1 cellular context compared by ENCODE assay signal in the genomic region with DNA sequence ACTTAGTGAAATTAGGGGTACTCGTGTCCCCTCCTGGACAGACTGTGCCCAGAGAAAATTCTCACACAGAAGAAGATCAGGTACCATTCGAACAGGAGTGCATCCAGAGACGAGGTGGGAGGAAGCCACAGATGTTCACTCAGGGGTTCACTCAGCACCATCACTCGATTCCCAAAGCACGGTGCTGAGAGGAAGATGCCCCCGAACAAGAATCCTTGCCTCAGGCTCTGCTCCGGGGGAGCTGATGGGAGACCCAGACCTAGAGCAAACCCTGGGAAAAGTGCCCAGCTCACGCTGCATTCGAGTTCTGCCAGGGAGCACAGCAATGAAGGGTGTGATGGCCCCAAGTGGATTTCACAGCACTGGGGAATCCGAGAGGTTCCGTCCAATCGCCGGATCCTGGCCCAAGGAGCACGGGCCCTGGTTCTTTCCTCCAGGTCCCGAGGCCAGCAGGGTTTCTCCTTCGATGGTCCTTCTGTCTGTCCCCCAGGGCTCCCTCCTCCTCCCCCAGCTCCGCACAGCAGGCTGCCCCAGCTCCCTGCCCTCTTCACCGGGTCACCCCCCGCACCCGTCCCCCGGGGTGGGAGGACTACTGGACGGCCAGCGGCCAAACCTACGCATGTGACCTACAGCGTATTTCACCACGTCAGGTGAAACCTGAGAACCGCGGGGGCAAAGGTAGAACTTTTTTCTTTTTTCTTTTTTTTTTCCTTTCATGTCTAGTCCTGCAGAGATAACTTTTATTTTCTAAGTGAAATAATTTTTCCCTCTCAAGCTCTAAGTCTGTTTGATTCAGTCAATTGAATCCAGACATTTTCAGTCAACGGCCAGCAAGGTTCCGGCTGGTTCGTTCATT.
A peak's percentile ranks its signal among the peaks of the same experiment; 100 is the strongest.
TF ChIP-seq lines count a peak whose summit lies in the region.

No MANE protein-coding gene starts in this region.

TF ChIP-seq in HepG2, 621 proteins besides CTCF, POLR2A, EP300 and RAD21 (continues in another document):
- TF ChIP-seq ZGPAT (CRISPR knock-in tag; IDR thresholded peaks at IDR 0.05) (peak; percentile 42; the same call in 1 of the 2 replicates), ZBTB49 (CRISPR knock-in tag; IDR thresholded peaks at IDR 0.05; ENCODE audit: borderline replicate concordance) (no peak), ZFP36L1 (CRISPR knock-in tag; IDR thresholded peaks at IDR 0.05) (no peak), PRPF4 (IDR thresholded peaks at IDR 0.05; ENCODE audit: low read depth, low read length, poor library complexity, severe bottlenecking) (no peak), RARA (CRISPR knock-in tag; IDR thresholded peaks at IDR 0.05) (peak; percentile 76), ZNF678 (CRISPR knock-in tag; IDR thresholded peaks at IDR 0.05) (no peak), PHF20 (CRISPR knock-in tag; IDR thresholded peaks at IDR 0.05) (no peak), TCF7L2 (IDR thresholded peaks at IDR 0.05; ENCODE audit: low read depth, low read length) (no peak), STAT5B (CRISPR knock-in tag; IDR thresholded peaks at IDR 0.05) (no peak), KLF11 (CRISPR knock-in tag; IDR thresholded peaks at IDR 0.05) (no peak), ZFP36L2 (CRISPR knock-in tag; IDR thresholded peaks at IDR 0.05) (no peak), ETV6 (CRISPR knock-in tag; conservative IDR thresholded peaks at IDR 0.05) (no peak), ZNF253 (CRISPR knock-in tag; IDR thresholded peaks at IDR 0.05; ENCODE audit: borderline replicate concordance) (no peak), ZNF17 (CRISPR knock-in tag; IDR thresholded peaks at IDR 0.05) (no peak), ZNF781 (CRISPR knock-in tag; IDR thresholded peaks at IDR 0.05; ENCODE audit: borderline replicate concordance, not compliant biosample characterization) (no peak), GABPB1 (CRISPR knock-in tag; IDR thresholded peaks at IDR 0.05) (peak; percentile 42; the same call in 1 of the 2 replicates), PLRG1 (conservative IDR thresholded peaks at IDR 0.05) (no peak), SMAD9 (CRISPR knock-in tag; IDR thresholded peaks at IDR 0.05) (no peak), AGO2 (optimal IDR thresholded peaks at IDR 0.05; ENCODE audit: low read depth, low read length) (no peak), ZNF430 (CRISPR knock-in tag; IDR thresholded peaks at IDR 0.05) (no peak), KDM5B (CRISPR knock-in tag; IDR thresholded peaks at IDR 0.05; ENCODE audit: borderline replicate concordance) (no peak; the same call in 1 of the 2 replicates), ZNF770 (CRISPR knock-in tag; IDR thresholded peaks at IDR 0.05) (no peak)
- TF ChIP-seq, protein P1, sequence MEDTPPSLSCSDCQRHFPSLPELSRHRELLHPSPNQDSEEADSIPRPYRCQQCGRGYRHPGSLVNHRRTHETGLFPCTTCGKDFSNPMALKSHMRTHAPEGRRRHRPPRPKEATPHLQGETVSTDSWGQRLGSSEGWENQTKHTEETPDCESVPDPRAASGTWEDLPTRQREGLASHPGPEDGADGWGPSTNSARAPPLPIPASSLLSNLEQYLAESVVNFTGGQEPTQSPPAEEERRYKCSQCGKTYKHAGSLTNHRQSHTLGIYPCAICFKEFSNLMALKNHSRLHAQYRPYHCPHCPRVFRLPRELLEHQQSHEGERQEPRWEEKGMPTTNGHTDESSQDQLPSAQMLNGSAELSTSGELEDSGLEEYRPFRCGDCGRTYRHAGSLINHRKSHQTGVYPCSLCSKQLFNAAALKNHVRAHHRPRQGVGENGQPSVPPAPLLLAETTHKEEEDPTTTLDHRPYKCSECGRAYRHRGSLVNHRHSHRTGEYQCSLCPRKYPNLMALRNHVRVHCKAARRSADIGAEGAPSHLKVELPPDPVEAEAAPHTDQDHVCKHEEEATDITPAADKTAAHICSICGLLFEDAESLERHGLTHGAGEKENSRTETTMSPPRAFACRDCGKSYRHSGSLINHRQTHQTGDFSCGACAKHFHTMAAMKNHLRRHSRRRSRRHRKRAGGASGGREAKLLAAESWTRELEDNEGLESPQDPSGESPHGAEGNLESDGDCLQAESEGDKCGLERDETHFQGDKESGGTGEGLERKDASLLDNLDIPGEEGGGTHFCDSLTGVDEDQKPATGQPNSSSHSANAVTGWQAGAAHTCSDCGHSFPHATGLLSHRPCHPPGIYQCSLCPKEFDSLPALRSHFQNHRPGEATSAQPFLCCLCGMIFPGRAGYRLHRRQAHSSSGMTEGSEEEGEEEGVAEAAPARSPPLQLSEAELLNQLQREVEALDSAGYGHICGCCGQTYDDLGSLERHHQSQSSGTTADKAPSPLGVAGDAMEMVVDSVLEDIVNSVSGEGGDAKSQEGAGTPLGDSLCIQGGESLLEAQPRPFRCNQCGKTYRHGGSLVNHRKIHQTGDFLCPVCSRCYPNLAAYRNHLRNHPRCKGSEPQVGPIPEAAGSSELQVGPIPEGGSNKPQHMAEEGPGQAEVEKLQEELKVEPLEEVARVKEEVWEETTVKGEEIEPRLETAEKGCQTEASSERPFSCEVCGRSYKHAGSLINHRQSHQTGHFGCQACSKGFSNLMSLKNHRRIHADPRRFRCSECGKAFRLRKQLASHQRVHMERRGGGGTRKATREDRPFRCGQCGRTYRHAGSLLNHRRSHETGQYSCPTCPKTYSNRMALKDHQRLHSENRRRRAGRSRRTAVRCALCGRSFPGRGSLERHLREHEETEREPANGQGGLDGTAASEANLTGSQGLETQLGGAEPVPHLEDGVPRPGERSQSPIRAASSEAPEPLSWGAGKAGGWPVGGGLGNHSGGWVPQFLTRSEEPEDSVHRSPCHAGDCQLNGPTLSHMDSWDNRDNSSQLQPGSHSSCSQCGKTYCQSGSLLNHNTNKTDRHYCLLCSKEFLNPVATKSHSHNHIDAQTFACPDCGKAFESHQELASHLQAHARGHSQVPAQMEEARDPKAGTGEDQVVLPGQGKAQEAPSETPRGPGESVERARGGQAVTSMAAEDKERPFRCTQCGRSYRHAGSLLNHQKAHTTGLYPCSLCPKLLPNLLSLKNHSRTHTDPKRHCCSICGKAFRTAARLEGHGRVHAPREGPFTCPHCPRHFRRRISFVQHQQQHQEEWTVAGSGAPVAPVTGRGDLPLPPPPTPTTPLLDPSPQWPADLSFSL (CRISPR knock-in tag; IDR thresholded peaks at IDR 0.05) = no peak
- TF ChIP-seq, protein P2, sequence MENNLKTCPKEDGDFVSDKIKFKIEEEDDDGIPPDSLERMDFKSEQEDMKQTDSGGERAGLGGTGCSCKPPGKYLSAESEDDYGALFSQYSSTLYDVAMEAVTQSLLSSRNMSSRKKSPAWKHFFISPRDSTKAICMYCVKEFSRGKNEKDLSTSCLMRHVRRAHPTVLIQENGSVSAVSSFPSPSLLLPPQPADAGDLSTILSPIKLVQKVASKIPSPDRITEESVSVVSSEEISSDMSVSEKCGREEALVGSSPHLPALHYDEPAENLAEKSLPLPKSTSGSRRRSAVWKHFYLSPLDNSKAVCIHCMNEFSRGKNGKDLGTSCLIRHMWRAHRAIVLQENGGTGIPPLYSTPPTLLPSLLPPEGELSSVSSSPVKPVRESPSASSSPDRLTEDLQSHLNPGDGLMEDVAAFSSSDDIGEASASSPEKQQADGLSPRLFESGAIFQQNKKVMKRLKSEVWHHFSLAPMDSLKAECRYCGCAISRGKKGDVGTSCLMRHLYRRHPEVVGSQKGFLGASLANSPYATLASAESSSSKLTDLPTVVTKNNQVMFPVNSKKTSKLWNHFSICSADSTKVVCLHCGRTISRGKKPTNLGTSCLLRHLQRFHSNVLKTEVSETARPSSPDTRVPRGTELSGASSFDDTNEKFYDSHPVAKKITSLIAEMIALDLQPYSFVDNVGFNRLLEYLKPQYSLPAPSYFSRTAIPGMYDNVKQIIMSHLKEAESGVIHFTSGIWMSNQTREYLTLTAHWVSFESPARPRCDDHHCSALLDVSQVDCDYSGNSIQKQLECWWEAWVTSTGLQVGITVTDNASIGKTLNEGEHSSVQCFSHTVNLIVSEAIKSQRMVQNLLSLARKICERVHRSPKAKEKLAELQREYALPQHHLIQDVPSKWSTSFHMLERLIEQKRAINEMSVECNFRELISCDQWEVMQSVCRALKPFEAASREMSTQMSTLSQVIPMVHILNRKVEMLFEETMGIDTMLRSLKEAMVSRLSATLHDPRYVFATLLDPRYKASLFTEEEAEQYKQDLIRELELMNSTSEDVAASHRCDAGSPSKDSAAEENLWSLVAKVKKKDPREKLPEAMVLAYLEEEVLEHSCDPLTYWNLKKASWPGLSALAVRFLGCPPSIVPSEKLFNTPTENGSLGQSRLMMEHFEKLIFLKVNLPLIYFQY (CRISPR knock-in tag; IDR thresholded peaks at IDR 0.05; ENCODE audit: borderline replicate concordance) = peak; percentile 59; the same call in 1 of the 2 replicates
- TF ChIP-seq, protein P3, sequence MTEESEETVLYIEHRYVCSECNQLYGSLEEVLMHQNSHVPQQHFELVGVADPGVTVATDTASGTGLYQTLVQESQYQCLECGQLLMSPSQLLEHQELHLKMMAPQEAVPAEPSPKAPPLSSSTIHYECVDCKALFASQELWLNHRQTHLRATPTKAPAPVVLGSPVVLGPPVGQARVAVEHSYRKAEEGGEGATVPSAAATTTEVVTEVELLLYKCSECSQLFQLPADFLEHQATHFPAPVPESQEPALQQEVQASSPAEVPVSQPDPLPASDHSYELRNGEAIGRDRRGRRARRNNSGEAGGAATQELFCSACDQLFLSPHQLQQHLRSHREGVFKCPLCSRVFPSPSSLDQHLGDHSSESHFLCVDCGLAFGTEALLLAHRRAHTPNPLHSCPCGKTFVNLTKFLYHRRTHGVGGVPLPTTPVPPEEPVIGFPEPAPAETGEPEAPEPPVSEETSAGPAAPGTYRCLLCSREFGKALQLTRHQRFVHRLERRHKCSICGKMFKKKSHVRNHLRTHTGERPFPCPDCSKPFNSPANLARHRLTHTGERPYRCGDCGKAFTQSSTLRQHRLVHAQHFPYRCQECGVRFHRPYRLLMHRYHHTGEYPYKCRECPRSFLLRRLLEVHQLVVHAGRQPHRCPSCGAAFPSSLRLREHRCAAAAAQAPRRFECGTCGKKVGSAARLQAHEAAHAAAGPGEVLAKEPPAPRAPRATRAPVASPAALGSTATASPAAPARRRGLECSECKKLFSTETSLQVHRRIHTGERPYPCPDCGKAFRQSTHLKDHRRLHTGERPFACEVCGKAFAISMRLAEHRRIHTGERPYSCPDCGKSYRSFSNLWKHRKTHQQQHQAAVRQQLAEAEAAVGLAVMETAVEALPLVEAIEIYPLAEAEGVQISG (CRISPR knock-in tag; IDR thresholded peaks at IDR 0.05) = no peak
